In the genomic region with DNA sequence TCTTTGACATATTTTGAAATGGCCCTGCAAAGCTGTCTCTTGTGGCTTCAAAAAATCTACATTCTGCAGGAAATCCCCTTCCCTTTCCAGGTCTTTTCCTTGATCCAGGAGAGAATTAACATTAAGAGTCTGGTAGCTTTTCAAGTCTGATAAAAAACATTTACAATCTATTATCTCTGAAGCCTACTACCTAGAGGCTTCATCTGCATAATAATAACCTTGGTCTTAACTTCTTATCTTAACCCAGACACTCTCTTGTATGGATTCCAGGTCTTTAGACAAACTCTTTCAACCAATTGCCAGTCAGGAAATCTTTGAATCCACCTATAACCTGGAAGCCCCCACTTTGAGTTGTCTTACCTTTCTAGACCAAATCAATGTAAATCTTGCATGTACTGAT, we compare ENCODE assay signal across 25 cellular contexts.
"Had no signal": no experiment of that assay in that cellular context is flagged by ENCODE, and none has a peak within 500 bp of the region (broad histone marks: within the 10 kb centered on the region; RNA-seq: fewer than 3 reads in every experiment).

No MANE protein-coding gene starts in this region.

- ATAC-seq: effector memory CD8-positive, alpha-beta T cell; esophagus mucosa; gastrocnemius medialis; heart right ventricle; left cardiac atrium; left lung; left ventricle myocardium superior; lower lobe of right lung; mucosa of descending colon; naive thymus-derived CD8-positive, alpha-beta T cell had no signal

- H3K36me3 Mint-ChIP-seq: mesothelial cell of epicardium had no signal

- H3K27me3 ChIP-seq: esophagus squamous epithelium, gastrocnemius medialis, heart right ventricle, left lung had no signal

- H3K27ac ChIP-seq: coronary artery, epithelial cell of prostate, esophagus squamous epithelium, gastrocnemius medialis, heart right ventricle, left lung, lower lobe of right lung had no signal

- H3K36me3 ChIP-seq: gastrocnemius medialis, heart right ventricle, left lung, lower lobe of right lung had no signal

- H3K9me3 ChIP-seq: esophagus squamous epithelium, gastrocnemius medialis, lower lobe of right lung, mucosa of descending colon had no signal

- DNase-seq: effector CD8-positive, alpha-beta T cell; effector memory CD8-positive, alpha-beta T cell; endodermal cell; erythroblast; esophagus squamous epithelium; foreskin fibroblast; foreskin melanocyte; gastrocnemius medialis; glutamatergic neuron; head of caudate nucleus; heart right ventricle; hippocampal formation; left cardiac atrium; left lung; left ventricle myocardium superior; lower lobe of right lung; mesenchymal stem cell; mucosa of descending colon; naive B cell; naive thymus-derived CD8-positive, alpha-beta T cell had no signal

- H3K4me3 ChIP-seq: coronary artery, esophagus squamous epithelium, gastrocnemius medialis, heart right ventricle, left lung, lower lobe of right lung, mucosa of descending colon had no signal

- H3K27me3 Mint-ChIP-seq: dendritic cell treated with granulocyte-macrophage colony-stimulating factor and Interleukin-4, amounts not matched to agents 40 ng/mL and 50 ng/mL, for 4 days; effector memory CD8-positive, alpha-beta T cell; naive B cell; naive thymus-derived CD8-positive, alpha-beta T cell had no signal

- H3K4me3 Mint-ChIP-seq: dendritic cell treated with granulocyte-macrophage colony-stimulating factor and Interleukin-4, amounts not matched to agents 40 ng/mL and 50 ng/mL, for 4 days; effector memory CD8-positive, alpha-beta T cell; endodermal cell; mesothelial cell of epicardium; naive B cell; naive thymus-derived CD8-positive, alpha-beta T cell had no signal

- H3K27ac Mint-ChIP-seq: dendritic cell treated with granulocyte-macrophage colony-stimulating factor and Interleukin-4, amounts not matched to agents 40 ng/mL and 50 ng/mL, for 4 days; effector memory CD8-positive, alpha-beta T cell; endodermal cell; mesothelial cell of epicardium; naive B cell; naive thymus-derived CD8-positive, alpha-beta T cell had no signal

- H3K4me1 Mint-ChIP-seq: naive B cell had no signal

- H3K4me1 ChIP-seq: gastrocnemius medialis, heart right ventricle, left lung, lower lobe of right lung had no signal
